In the genomic region with DNA sequence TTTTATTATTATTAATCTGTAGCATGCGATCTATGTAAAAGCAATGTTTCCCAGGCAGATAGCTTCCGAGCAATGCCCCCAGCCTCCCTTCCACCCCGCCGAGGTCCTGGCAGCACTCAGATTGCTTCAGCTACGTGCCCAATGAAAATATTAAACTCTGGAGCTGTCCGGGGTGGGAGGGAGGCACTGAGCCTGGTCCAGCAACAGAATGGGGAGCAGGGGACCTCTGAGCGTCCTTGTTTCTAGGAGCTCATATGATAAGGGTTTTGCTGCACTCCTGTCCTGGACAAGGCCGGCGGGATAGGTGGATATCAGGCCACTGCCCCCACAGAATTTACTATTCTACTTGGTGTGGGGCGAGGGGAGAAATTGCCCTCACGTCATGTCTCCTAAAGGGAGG, we compare ENCODE assay signal across 8 cellular contexts. TPM values are rescaled to one million over a fixed set of nuclear protein-coding genes. Genes with fewer than 3 reads are reported as not detected.
DNase-seq lines count a peak whose midpoint lies in the region; ATAC-seq and TF ChIP-seq lines count a peak whose summit lies in the region.

No MANE protein-coding gene starts in this region.

- intact Hi-C loops in A673 (cut with micrococcal nuclease; ENCODE audit: unreplicated experiment): no loop called here

- no peak for TF ChIP-seq CTCF in A673 (conservative IDR thresholded peaks at IDR 0.05; ENCODE audit: low read depth, low read length)
- no peak for TF ChIP-seq CTCF in nephron progenitor cell (IDR thresholded peaks at IDR 0.05)
- TF ChIP-seq CTCF in RWPE1 (conservative IDR thresholded peaks at IDR 0.05; ENCODE audit: low read depth): no peak

- H3K36me3 Mint-ChIP-seq in IgD-negative memory B cell (no peaks in the 10 kb centered on the region), nephron progenitor cell (ENCODE audit: low read depth) (no peaks in the 10 kb centered on the region)

- no TSS peak for BruUV-seq in A673 (replicated peaks; lab: Mats Ljungman, UMichigan)

- H3K4me1 Mint-ChIP-seq in IgD-negative memory B cell (peaks cover 15 to 25% (median 25%) of the 10 kb centered on the region in 3 donors), nephron progenitor cell (peaks cover 9% of the 10 kb centered on the region)

- no peaks in the 10 kb centered on the region for H3K9me3 ChIP-seq in A673 (ENCODE audit: low read depth, low read length, poor library complexity, severe bottlenecking)
- H3K9me3 ChIP-seq in effector memory CD4-positive, alpha-beta T cell (ENCODE audit: control insufficient read depth, low read length): no peaks in the 10 kb centered on the region

- no peaks in the 10 kb centered on the region for H3K27me3 ChIP-seq in A673 (replicated peaks; ENCODE audit: insufficient read depth, low read depth, low read length, poor library complexity)
- H3K27me3 ChIP-seq in effector memory CD4-positive, alpha-beta T cell (replicated peaks; ENCODE audit: control insufficient read depth, insufficient read depth, low read length, poor library complexity, severe bottlenecking): no peaks in the 10 kb centered on the region

- no peaks in the 10 kb centered on the region for H3K36me3 ChIP-seq in A673 (ENCODE audit: insufficient read depth, low read length, poor library complexity, severe bottlenecking)
- no peaks in the 10 kb centered on the region for H3K36me3 ChIP-seq in effector memory CD4-positive, alpha-beta T cell (ENCODE audit: control insufficient read depth, insufficient read depth, low read length)

- CTCF ChIA-PET in A673 (lab: Charles Lee): no interaction called here
- CTCF ChIA-PET in RWPE1 (lab: Yijun Ruan, JAX): interaction anchor here (0.5 to 0.9 kb wide), 2 partner anchors 32 to 292 kb away, joined by 3 to 4 read pairs; no protein-coding TSS in a partner anchor

- H3K4me3 ChIP-seq in A673 (ENCODE audit: low read depth, low read length, poor library complexity, severe bottlenecking): peak overlapping the region; percentile 61
- H3K4me3 ChIP-seq in effector memory CD4-positive, alpha-beta T cell (ENCODE audit: insufficient read depth, low read depth, low read length, poor library complexity, severe bottlenecking): peak overlapping the region; percentile 96

- H3K9me3 Mint-ChIP-seq in IgD-negative memory B cell: no peaks in the 10 kb centered on the region
- H3K9me3 Mint-ChIP-seq in nephron progenitor cell: no peaks in the 10 kb centered on the region

- H3K27ac ChIP-seq in A673 (ENCODE audit: low read depth, low read length, poor library complexity, severe bottlenecking) (no peak overlapping the region), RWPE1 (no peak overlapping the region)
- peak overlapping the region; percentile 92 for H3K27ac ChIP-seq in effector memory CD4-positive, alpha-beta T cell (ENCODE audit: insufficient read depth, low read length, poor library complexity, severe bottlenecking)

- no peak overlapping the region for H3K27ac Mint-ChIP-seq in IgD-negative memory B cell
- no peak overlapping the region for H3K27ac Mint-ChIP-seq in nephron progenitor cell

- no peak for DNase-seq in A673 (ENCODE audit: low spot score)
- DNase-seq in effector memory CD4-positive, alpha-beta T cell: no peak
- DNase-seq in nephron progenitor cell: no peak
- no peak for DNase-seq in NCI-H2081 (lab: John Stamatoyannopoulos, UW)
- no peak for DNase-seq in RWPE1 (ENCODE audit: low spot score)
- no peak for DNase-seq in NCI-H146 treated with DMSO at 0.1 percent for 48 hours (lab: John Stamatoyannopoulos, UW; ENCODE audit: unreplicated experiment)

- H3K4me1 ChIP-seq in A673 (ENCODE audit: insufficient read depth, low read length, poor library complexity, severe bottlenecking): no peaks in the 10 kb centered on the region
- peaks cover 6% of the 10 kb centered on the region for H3K4me1 ChIP-seq in effector memory CD4-positive, alpha-beta T cell (ENCODE audit: control insufficient read depth, insufficient read depth, low read length, poor library complexity, severe bottlenecking)

- ATAC-seq in GM18520 (IDR thresholded peaks at IDR 0.05; ENCODE audit: unreplicated experiment): no peak

- H3K4me3 Mint-ChIP-seq in IgD-negative memory B cell (peak overlapping the region; percentile 56 to 74 (median 70)), nephron progenitor cell (peak overlapping the region; percentile 23)

- H3K27me3 Mint-ChIP-seq in IgD-negative memory B cell (peaks cover 2% of the 10 kb centered on the region), nephron progenitor cell (ENCODE audit: low read depth, poor library complexity) (peaks cover 38% of the 10 kb centered on the region)

- POLR2A ChIA-PET in A673 (lab: Charles Lee; ENCODE audit: low non-redundant PET) (no interaction called here), RWPE1 (lab: Yijun Ruan, JAX; ENCODE audit: low non-redundant PET) (no interaction called here)

RNA-seq across cellular contexts. Expression of a gene that starts 44.5 kb away (rescaled TPM):
- 153 and 168 TPM in 2 replicates for total RNA-seq in A673 (2021)
- 0.46 TPM for polyA plus RNA-seq in IgD-negative memory B cell
